ENCODE assay signal across 7 cellular contexts in the genomic region with DNA sequence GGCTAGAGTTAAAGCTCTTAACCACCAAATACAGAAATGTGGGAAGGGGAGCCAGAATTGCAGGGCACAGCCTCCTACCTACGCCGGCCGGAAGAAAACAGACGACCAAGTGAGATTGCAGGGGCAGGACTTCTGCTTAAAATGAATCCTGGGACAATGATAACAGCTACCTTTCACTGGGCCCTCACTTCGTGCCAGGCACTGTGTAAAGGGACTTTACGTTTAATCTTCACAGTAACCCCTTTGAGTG. TPM values are rescaled to one million over a fixed set of nuclear protein-coding genes. Genes with fewer than 3 reads are reported as not detected.
DNase-seq lines count a peak whose midpoint lies in the region; ATAC-seq, FAIRE-seq and TF ChIP-seq lines count a peak whose summit lies in the region.

Gene GNAT2 (minus strand): TSS at position 212 of the 250 bp plus-strand sequence. CDS start 6,746 bp downstream, outside the sequence.

- peaks cover 25% of the 10 kb centered on the region for H3K4me1 ChIP-seq in iPS-15b (ENCODE audit: control insufficient read depth, insufficient read depth, low read length)

- intact Hi-C loops in activated T-helper 1 cell treated with anti-CD3 and anti-CD28 coated beads, Interleukin-12 subunit alpha, Interleukin-12 subunit beta, Interleukin-2, Interleukin-4 antibody, amounts not matched to agents 30 ng/mL and 10 ng/mL and 1 ng/mL, durations not matched to agents 14 hours and 24 hours and 36 hours (cut with micrococcal nuclease): loop anchor here (1.0 kb wide), 1 partner anchor 365 kb away; the partner anchor contains the start of gene AHCYL1

- H3K36me3 Mint-ChIP-seq in HFFc6 (ENCODE audit: low read depth): peaks cover 13% of the 10 kb centered on the region
- peaks cover 1% of the 10 kb centered on the region for H3K36me3 Mint-ChIP-seq in activated T-helper 1 cell treated with anti-CD3 and anti-CD28 coated beads, Interleukin-12 subunit alpha, Interleukin-12 subunit beta, Interleukin-2, Interleukin-4 antibody, amounts not matched to agents 30 ng/mL and 10 ng/mL and 1 ng/mL, durations not matched to agents 14 hours and 24 hours and 36 hours (ENCODE audit: low read depth)

- H3K27ac Mint-ChIP-seq in HFFc6: peak within 1 kb of the TSS; percentile 100
- peak within 1 kb of the TSS; percentile 97 for H3K27ac Mint-ChIP-seq in activated T-helper 1 cell treated with anti-CD3 and anti-CD28 coated beads, Interleukin-12 subunit alpha, Interleukin-12 subunit beta, Interleukin-2, Interleukin-4 antibody, amounts not matched to agents 30 ng/mL and 10 ng/mL and 1 ng/mL, durations not matched to agents 14 hours and 24 hours and 36 hours
- peak within 1 kb of the TSS; percentile 94 to 97 for H3K27ac Mint-ChIP-seq in stimulated activated naive CD8-positive, alpha-beta T cell treated with anti-CD3 and anti-CD28 coated beads, Interleukin-15, amount 100 ng/mL, for 72 hours

- H3K27me3 Mint-ChIP-seq in HFFc6 (ENCODE audit: insufficient read depth): peaks cover 7% of the 10 kb centered on the region
- H3K27me3 Mint-ChIP-seq in activated T-helper 1 cell treated with anti-CD3 and anti-CD28 coated beads, Interleukin-12 subunit alpha, Interleukin-12 subunit beta, Interleukin-2, Interleukin-4 antibody, amounts not matched to agents 30 ng/mL and 10 ng/mL and 1 ng/mL, durations not matched to agents 14 hours and 24 hours and 36 hours (ENCODE audit: insufficient read depth): peaks cover 2% of the 10 kb centered on the region
- no peaks in the 10 kb centered on the region for H3K27me3 Mint-ChIP-seq in stimulated activated naive CD8-positive, alpha-beta T cell treated with anti-CD3 and anti-CD28 coated beads, Interleukin-15, amount 100 ng/mL, for 72 hours

- H3K9ac ChIP-seq in iPS-15b (ENCODE audit: low read depth, low read length): peak within 1 kb of the TSS; percentile 70

- H3K27me3 ChIP-seq in iPS-15b (ENCODE audit: control insufficient read depth, insufficient read depth, low read length): no peaks in the 10 kb centered on the region

- H3K9me3 ChIP-seq in iPS-15b (ENCODE audit: control insufficient read depth, insufficient read depth, low read length): no peaks in the 10 kb centered on the region

- DNase-seq in HFFc6 (no peak), frontal cortex (ENCODE audit: low spot score in 2 of 2) (no peak), NCI-H2227 treated with DMSO at 0.1 percent for 48 hours (lab: John Stamatoyannopoulos, UW) (no peak)
- DNase-seq in activated T-helper 1 cell treated with anti-CD3 and anti-CD28 coated beads, Interleukin-12 subunit alpha, Interleukin-12 subunit beta, Interleukin-2, Interleukin-4 antibody, amounts not matched to agents 30 ng/mL and 10 ng/mL and 1 ng/mL, durations not matched to agents 14 hours and 24 hours and 36 hours (ENCODE audit: low spot score): no peak
- DNase-seq in stimulated activated naive CD8-positive, alpha-beta T cell treated with anti-CD3 and anti-CD28 coated beads, Interleukin-15, amount 100 ng/mL, for 72 hours: no peak
- DNase-seq in stimulated activated CD4-positive, alpha-beta T cell treated with anti-CD3 and anti-CD28 coated beads, Interleukin-1b, Interleukin-23, amount 100 ng/mL, for 48 hours: no peak

- no peaks in the 10 kb centered on the region for H3K36me3 ChIP-seq in iPS-15b (ENCODE audit: control insufficient read depth, insufficient read depth, low read length)

- H3K9me3 Mint-ChIP-seq in HFFc6: no peaks in the 10 kb centered on the region
- H3K9me3 Mint-ChIP-seq in activated T-helper 1 cell treated with anti-CD3 and anti-CD28 coated beads, Interleukin-12 subunit alpha, Interleukin-12 subunit beta, Interleukin-2, Interleukin-4 antibody, amounts not matched to agents 30 ng/mL and 10 ng/mL and 1 ng/mL, durations not matched to agents 14 hours and 24 hours and 36 hours: no peaks in the 10 kb centered on the region
- H3K9me3 Mint-ChIP-seq in stimulated activated naive CD8-positive, alpha-beta T cell treated with anti-CD3 and anti-CD28 coated beads, Interleukin-15, amount 100 ng/mL, for 72 hours: no peaks in the 10 kb centered on the region

- TF ChIP-seq CTCF in HFFc6 (IDR thresholded peaks at IDR 0.05): no peak

- no peak for FAIRE-seq in frontal cortex (lab: Jason Lieb, UNC)

- H3K4me3 Mint-ChIP-seq in HFFc6: peak within 1 kb of the TSS; percentile 95
- peak within 1 kb of the TSS; percentile 95 for H3K4me3 Mint-ChIP-seq in activated T-helper 1 cell treated with anti-CD3 and anti-CD28 coated beads, Interleukin-12 subunit alpha, Interleukin-12 subunit beta, Interleukin-2, Interleukin-4 antibody, amounts not matched to agents 30 ng/mL and 10 ng/mL and 1 ng/mL, durations not matched to agents 14 hours and 24 hours and 36 hours
- peak within 1 kb of the TSS; percentile 96 to 97 for H3K4me3 Mint-ChIP-seq in stimulated activated naive CD8-positive, alpha-beta T cell treated with anti-CD3 and anti-CD28 coated beads, Interleukin-15, amount 100 ng/mL, for 72 hours

- peaks cover 67% of the 10 kb centered on the region for H3K4me1 Mint-ChIP-seq in HFFc6 (ENCODE audit: low read depth)
- H3K4me1 Mint-ChIP-seq in activated T-helper 1 cell treated with anti-CD3 and anti-CD28 coated beads, Interleukin-12 subunit alpha, Interleukin-12 subunit beta, Interleukin-2, Interleukin-4 antibody, amounts not matched to agents 30 ng/mL and 10 ng/mL and 1 ng/mL, durations not matched to agents 14 hours and 24 hours and 36 hours (ENCODE audit: low read depth): peaks cover 66% of the 10 kb centered on the region
- H3K4me1 Mint-ChIP-seq in stimulated activated naive CD8-positive, alpha-beta T cell treated with anti-CD3 and anti-CD28 coated beads, Interleukin-15, amount 100 ng/mL, for 72 hours: peaks cover 71% of the 10 kb centered on the region

- ATAC-seq in stimulated activated naive CD8-positive, alpha-beta T cell treated with anti-CD3 and anti-CD28 coated beads, Interleukin-15, amount 100 ng/mL, for 72 hours: no peak

- peak within 1 kb of the TSS; percentile 83 for H3K4me3 ChIP-seq in iPS-15b (ENCODE audit: low read depth, low read length)

RNA-seq across cellular contexts. Expression of gene GNAT2, which starts in this region (rescaled TPM):
- under 1 TPM in 3 of 6 experiments, not detected in 3; 0.11 to 0.40 (median 0.34) TPM for total RNA-seq in HFFc6 (2021; fragmentation: NEBNext Ultra II Directional; extraction: Animal tissue kit (Norgen Biotek cat#: 25700))
- 0.44 and 1.2 TPM in 2 replicates for total RNA-seq in activated T-helper 1 cell treated with anti-CD3 and anti-CD28 coated beads, Interleukin-12 subunit alpha, Interleukin-12 subunit beta, Interleukin-2, Interleukin-4 antibody, amounts not matched to agents 30 ng/mL and 10 ng/mL and 1 ng/mL, durations not matched to agents 14 hours and 24 hours and 36 hours
- total RNA-seq in frontal cortex: not detected
